Comparison of ENCODE assay signal across 8 cellular contexts in the genomic region with DNA sequence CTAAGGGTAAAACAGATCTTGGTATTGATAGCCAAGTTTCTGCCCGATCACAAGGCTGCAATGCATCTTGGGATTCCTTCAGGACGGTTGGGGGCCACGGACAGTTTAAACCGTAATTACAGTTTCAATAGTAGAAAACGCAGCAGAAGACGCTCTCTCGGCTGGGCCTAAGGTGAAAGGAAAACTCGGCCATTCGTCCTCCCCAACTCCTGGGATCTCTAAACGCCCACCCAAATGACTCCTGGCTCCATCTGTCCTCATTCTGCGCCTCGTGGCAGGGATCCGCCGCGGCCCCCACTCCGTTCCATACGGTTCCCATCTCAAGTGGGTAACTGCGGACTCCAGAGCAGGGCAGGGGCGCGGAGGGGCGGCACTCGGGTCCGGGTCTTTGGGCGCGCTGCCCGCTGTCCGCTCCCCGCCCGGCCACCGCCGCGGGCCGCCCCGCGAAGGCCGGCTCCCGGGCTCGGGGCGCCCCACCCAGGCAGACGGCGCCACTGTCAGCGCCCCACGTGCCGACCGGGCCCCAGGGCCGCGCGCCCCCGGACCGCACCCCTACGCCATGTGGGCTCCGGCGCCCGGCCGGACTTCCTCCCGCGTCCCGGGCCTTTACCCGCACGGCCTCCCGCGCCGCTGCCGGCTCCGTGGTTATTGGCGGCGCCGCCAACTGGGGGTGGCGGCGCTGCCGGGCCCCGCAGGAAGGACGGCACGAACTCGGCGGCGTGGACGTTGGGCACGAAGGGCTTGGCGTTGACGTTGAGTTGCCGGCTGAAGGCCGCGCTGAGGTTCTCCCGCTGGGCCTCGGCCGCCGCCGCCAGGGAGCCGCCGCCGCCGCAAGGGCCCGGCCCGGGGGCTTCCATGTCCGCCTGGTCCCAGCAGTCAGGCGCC. TPM values are rescaled to one million over a fixed set of nuclear protein-coding genes. Genes with fewer than 3 reads are reported as not detected.
A peak's percentile ranks its signal among the peaks of the same experiment; 100 is the strongest.
DNase-seq lines count a peak whose midpoint lies in the region; ATAC-seq and TF ChIP-seq lines count a peak whose summit lies in the region.

No MANE protein-coding gene starts in this region.

- peaks cover 43% of the 10 kb centered on the region for H3K4me1 Mint-ChIP-seq in activated CD4-positive, alpha-beta memory T cell treated with anti-CD3 and anti-CD28 coated beads for 36 hours (ENCODE audit: low read depth)
- H3K4me1 Mint-ChIP-seq in memory B cell = peaks cover 36% of the 10 kb centered on the region

- ATAC-seq in GM21786 (IDR thresholded peaks at IDR 0.05; ENCODE audit: unreplicated experiment) = peak; percentile 22
- peak; percentile 13 for ATAC-seq in memory B cell (ENCODE audit: low read depth)

- H3K4me3 Mint-ChIP-seq in activated CD4-positive, alpha-beta memory T cell treated with anti-CD3 and anti-CD28 coated beads for 36 hours = peak overlapping the region; percentile 95
- H3K4me3 Mint-ChIP-seq in memory B cell = peak overlapping the region; percentile 88

- H3K79me2 ChIP-seq in KMS-11 (ENCODE audit: insufficient read depth, low read depth) = peaks cover 49% of the 10 kb centered on the region

- peaks cover 37% of the 10 kb centered on the region for H4K20me1 ChIP-seq in KMS-11 (ENCODE audit: insufficient read depth)

- POLR2A ChIA-PET in activated CD4-positive, alpha-beta memory T cell treated with anti-CD3 and anti-CD28 coated beads for 36 hours (lab: Charles Lee) = interaction anchor here (0.6 to 1.7 kb wide), 7 partner anchors 11 to 173 kb away, joined by 3 to 6 read pairs (median 4); a partner anchor contains a TSS

- no peaks in the 10 kb centered on the region for H3K27me3 ChIP-seq in KMS-11 (ENCODE audit: insufficient read depth, low read depth)

- no peak for TF ChIP-seq CTCF in KMS-11 (conservative IDR thresholded peaks at IDR 0.05; ENCODE audit: low read depth, low read length)

- H3K9ac ChIP-seq in KMS-11 = peak overlapping the region; percentile 85

- H3K4me1 ChIP-seq in KMS-11 (ENCODE audit: low read depth, poor library complexity, severe bottlenecking) = peaks cover 47% of the 10 kb centered on the region

- intact Hi-C loops in activated CD4-positive, alpha-beta memory T cell treated with anti-CD3 and anti-CD28 coated beads for 36 hours (cut with micrococcal nuclease) = loop anchor here (1.0 to 5.0 kb wide), 4 partner anchors 14 to 973 kb away; a partner anchor contains a TSS

- H2AFZ ChIP-seq in KMS-11 (ENCODE audit: low read depth) = peak overlapping the region; percentile 50

- peak overlapping the region; percentile 67 for H3K27ac ChIP-seq in KMS-11

- CTCF ChIA-PET in activated CD4-positive, alpha-beta memory T cell treated with anti-CD3 and anti-CD28 coated beads for 36 hours (lab: Charles Lee) = interaction anchor here (1.5 to 2.5 kb wide), 3 partner anchors 19 to 153 kb away, joined by 6 to 9 read pairs (median 9); a partner anchor contains a TSS

- peak overlapping the region; percentile 92 for H3K27ac Mint-ChIP-seq in activated CD4-positive, alpha-beta memory T cell treated with anti-CD3 and anti-CD28 coated beads for 36 hours
- H3K27ac Mint-ChIP-seq in memory B cell = peak overlapping the region; percentile 90

- peaks cover 3% of the 10 kb centered on the region for H3K27me3 Mint-ChIP-seq in activated CD4-positive, alpha-beta memory T cell treated with anti-CD3 and anti-CD28 coated beads for 36 hours
- H3K27me3 Mint-ChIP-seq in memory B cell = peaks cover 1% of the 10 kb centered on the region

- H3K4me3 ChIP-seq in GM08714 (ENCODE audit: low read length) (peak overlapping the region; percentile 91), KMS-11 (IDR thresholded peaks at IDR 0.05; ENCODE audit: insufficient read depth, low read depth, low read length) (no peak overlapping the region)

- H3K9me3 Mint-ChIP-seq in activated CD4-positive, alpha-beta memory T cell treated with anti-CD3 and anti-CD28 coated beads for 36 hours = no peaks in the 10 kb centered on the region
- H3K9me3 Mint-ChIP-seq in memory B cell = no peaks in the 10 kb centered on the region

- peak; percentile 55 for DNase-seq in activated CD4-positive, alpha-beta memory T cell treated with anti-CD3 and anti-CD28 coated beads for 36 hours
- peak; percentile 3 for DNase-seq in effector CD8-positive, alpha-beta T cell (lab: John Stamatoyannopoulos, UW)
- DNase-seq in memory B cell (ENCODE audit: low spot score in 2 of 2) = peak; percentile 16 to 57
- peak; percentile 5 to 26 for DNase-seq in stimulated activated CD8-positive, alpha-beta memory T cell treated with anti-CD3 and anti-CD28 coated beads, Interleukin-15, amount 100 ng/mL, for 4 hours (ENCODE audit: low read depth in 2 of 2)
- DNase-seq in GM19240 (ENCODE audit: insufficient read length, low spot score) = no peak

- H3K36me3 Mint-ChIP-seq in activated CD4-positive, alpha-beta memory T cell treated with anti-CD3 and anti-CD28 coated beads for 36 hours = peaks cover 22% of the 10 kb centered on the region
- H3K36me3 Mint-ChIP-seq in memory B cell = peaks cover 1% of the 10 kb centered on the region

- 0 out of 2 replicates have a peak, but pooled peaks cover 3% of the 10 kb centered on the region for H3K36me3 ChIP-seq in KMS-11 (ENCODE audit: insufficient read depth)

- H3K4me2 ChIP-seq in KMS-11 = peak overlapping the region; percentile 61

RNA-seq across cellular contexts. Expression of a gene that starts 0.8 kb away (rescaled TPM):
- total RNA-seq in activated CD4-positive, alpha-beta memory T cell treated with anti-CD3 and anti-CD28 coated beads for 36 hours = 100 to 1,000 TPM; 185 to 190 TPM

RNA-seq across cellular contexts. Expression of a gene that starts 26.8 kb away (rescaled TPM):
- total RNA-seq in activated CD4-positive, alpha-beta memory T cell treated with anti-CD3 and anti-CD28 coated beads for 36 hours = 1 to 10 TPM; 6.3 to 7.6 TPM

RNA-seq across cellular contexts. Expression of a gene that starts 50.0 kb away (rescaled TPM):
- not detected for total RNA-seq in activated CD4-positive, alpha-beta memory T cell treated with anti-CD3 and anti-CD28 coated beads for 36 hours
